Comparison of ENCODE assay signal across 11 cellular contexts in the genomic region with DNA sequence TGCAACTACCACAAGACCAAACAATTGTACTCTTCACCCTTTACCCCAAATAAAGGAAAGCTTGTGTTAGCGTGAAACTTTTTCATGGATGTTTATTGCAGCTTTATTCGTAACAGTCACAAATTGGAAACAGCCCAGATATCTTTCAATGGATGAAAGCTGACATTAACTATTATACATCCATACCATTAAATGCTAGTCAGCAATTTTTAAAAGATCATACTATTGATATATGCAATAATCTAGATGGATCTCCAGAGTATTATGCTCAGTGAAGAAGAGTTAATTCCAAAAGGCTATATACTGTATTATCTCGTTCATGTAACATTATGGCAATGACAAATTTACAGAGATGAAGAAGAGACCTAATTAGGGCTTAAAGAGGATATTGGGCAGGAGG.
"Had no signal": no experiment of that assay in that cellular context is flagged by ENCODE, and none has a peak within 500 bp of the region (broad histone marks: within the 10 kb centered on the region; RNA-seq: fewer than 3 reads in every experiment).

No MANE protein-coding gene starts in this region.

- H3K4me1 ChIP-seq: HAP-1 had no signal

- H3K9ac ChIP-seq: GM23248 had no signal

- H3K4me2 ChIP-seq: GM23338 had no signal

- ATAC-seq: GM23338, HCT116 had no signal

- H3K27ac ChIP-seq: GM23248 had no signal

- H2AFZ ChIP-seq: GM23248, GM23338 had no signal

- H3K36me3 ChIP-seq: HAP-1 had no signal

- FAIRE-seq: H1, H54 had no signal

- H3K9me3 ChIP-seq: HAP-1 had no signal

- H3K4me3 ChIP-seq: GM23248, GM23338, HAP-1 had no signal

- DNase-seq: GM23248, GOT3, H7, H9, HCEC 1CT, HFFc6 had no signal
